In the genomic region with DNA sequence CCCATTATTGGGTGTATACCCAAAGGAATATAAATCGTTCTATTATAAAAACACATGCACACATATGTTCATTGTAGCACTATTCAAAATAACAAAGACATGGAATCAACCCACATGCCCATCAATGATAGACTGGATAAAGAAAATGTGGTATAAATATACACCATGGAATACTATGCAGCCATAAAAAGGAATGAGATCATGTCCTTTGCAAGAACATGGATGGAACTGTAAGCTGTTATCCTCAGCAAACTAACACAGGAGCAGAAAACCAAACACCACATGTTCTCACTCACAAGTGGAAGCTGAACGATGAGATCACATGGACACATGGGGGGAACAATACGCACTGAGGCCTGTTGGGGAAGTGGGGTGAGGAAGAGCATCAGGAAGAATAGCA, we compare ENCODE assay signal across 15 cellular contexts. TPM values are rescaled to one million over a fixed set of nuclear protein-coding genes. Genes with fewer than 3 reads are reported as not detected.
"Had no signal": no experiment of that assay in that cellular context is flagged by ENCODE, and none has a peak within 500 bp of the region (broad histone marks: within the 10 kb centered on the region; RNA-seq: fewer than 3 reads in every experiment).

No MANE protein-coding gene starts in this region.

RNA-seq across cellular contexts. Expression of a gene that starts 15.2 kb away (rescaled TPM):
- total RNA-seq: cerebellum, epithelial cell of proximal tubule, fibroblast of villous mesenchyme, left cardiac atrium, myocyte, osteoblast, posterior vena cava, renal cortical epithelial cell, SK-MEL-5, subcutaneous adipose tissue had no signal
- polyA plus RNA-seq: heart left ventricle, liver, small intestine had no signal

RNA-seq across cellular contexts. Expression of a gene that starts 50.8 kb away (rescaled TPM):
- total RNA-seq: cerebellum, epithelial cell of proximal tubule, fibroblast of villous mesenchyme, heart left ventricle, left cardiac atrium, liver, myocyte, posterior vena cava, renal cortical epithelial cell, sciatic nerve, SK-MEL-5, subcutaneous adipose tissue, upper lobe of left lung had no signal
- polyA plus RNA-seq: heart left ventricle, liver, small intestine had no signal
